10 cellular contexts compared by ENCODE assay signal in the genomic region with DNA sequence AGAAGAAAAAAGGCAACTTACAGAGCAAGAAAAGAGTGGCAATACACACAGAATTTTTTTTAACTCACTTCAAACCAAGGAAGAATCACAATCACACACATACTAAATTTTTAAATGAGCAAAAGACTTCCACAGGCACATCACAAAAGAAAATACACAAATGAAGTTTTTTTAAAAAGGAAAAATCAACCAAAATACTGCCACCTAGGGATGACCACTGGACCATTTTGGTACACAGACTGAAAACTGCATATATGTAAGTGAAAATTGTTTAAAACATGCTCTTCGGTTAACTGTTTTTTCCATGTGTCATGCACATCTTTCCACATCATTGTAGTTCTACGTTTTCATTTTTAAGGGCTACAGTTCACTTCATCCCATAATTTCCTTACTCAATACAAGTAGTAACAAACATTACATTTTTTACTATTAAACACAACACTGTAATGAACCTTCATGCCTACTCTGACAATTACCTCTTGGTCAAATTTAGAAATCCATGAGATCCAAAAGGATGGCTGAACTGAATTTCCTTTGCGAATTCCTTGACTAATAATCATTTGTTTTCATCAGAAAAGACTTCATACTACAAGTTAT.
DNase-seq lines count a peak whose midpoint lies in the region; ATAC-seq, FAIRE-seq and TF ChIP-seq lines count a peak whose summit lies in the region.
"Had no signal": no experiment of that assay in that cellular context is flagged by ENCODE, and none has a peak within 500 bp of the region (broad histone marks: within the 10 kb centered on the region; RNA-seq: fewer than 3 reads in every experiment).

No MANE protein-coding gene starts in this region.

- BruUV-seq in K562 (replicated peaks; lab: Mats Ljungman, UMichigan): no TSS peak

- H3K4me2 ChIP-seq in Karpas-422 (ENCODE audit: low read depth, low read length, poor library complexity, severe bottlenecking): peak overlapping the region; percentile 1
- no peak overlapping the region for H3K4me2 ChIP-seq in K562 (ENCODE audit: insufficient read depth, low read length)

- no peaks in the 10 kb centered on the region for H3K9me1 ChIP-seq in K562 (ENCODE audit: control insufficient read depth, insufficient read depth, low read length)

- H3K9me2 ChIP-seq in Karpas-422 (replicated peaks; ENCODE audit: insufficient read depth, low read length): no peaks in the 10 kb centered on the region

- 29% methylated on average over 3 of the region's 3 CpGs for WGBS in K562 (ENCODE audit: insufficient coverage, low coverage, missing lambda C conversion rate)

- peak overlapping the region in 4 of 6 donors; percentile 44 to 81 (median 56) for H3K27ac Mint-ChIP-seq in naive B cell

- H3K9me3 Mint-ChIP-seq in naive B cell: peaks cover 0 to 7% (median 4%) of the 10 kb centered on the region in 7 donors
- H3K9me3 Mint-ChIP-seq: IgD-negative memory B cell had no signal

- H3K4me3 ChIP-seq in Karpas-422 (ENCODE audit: low read length) (no peak overlapping the region), K562 (no peak overlapping the region)

- DNase-seq in D721Med (ENCODE audit: insufficient read length, low spot score): no peak
- DNase-seq in Karpas-422: peak; percentile 56
- peak in 1 of 4 experiments; percentile 10 for DNase-seq in K562 (ENCODE audit: extremely low read depth in 1 of 4, low spot score in 3 of 4)
- no peak for DNase-seq in naive B cell
- no peak for DNase-seq in NCI-H2227 (lab: John Stamatoyannopoulos, UW; ENCODE audit: unreplicated experiment)
- no peak for DNase-seq in activated CD4-positive, CD25-positive, alpha-beta regulatory T cell (lab: John Stamatoyannopoulos, UW)
- DNase-seq: stimulated activated naive CD4-positive, alpha-beta T cell treated with Interleukin-2 at 50 U/mL for 16 hours had no signal

- TF ChIP-seq CTCF in D721Med (IDR thresholded peaks at IDR 0.05; ENCODE audit: insufficient read depth, missing control alignments) (no peak), K562 (IDR thresholded peaks at IDR 0.05 in 2 of 3, conservative IDR thresholded peaks at IDR 0.05 in 1 of 3; ENCODE audit: insufficient read depth in 2 of 3, low read depth in 1 of 3, low read length in 3 of 3) (peak in 2 of 3 experiments; percentile 45 to 48; a peak in 4 of 6 replicates)

- H2AFZ ChIP-seq in Karpas-422 (ENCODE audit: low read length) (no peak overlapping the region), K562 (ENCODE audit: low read depth, low read length) (no peak overlapping the region)

- FAIRE-seq in D721Med (lab: Jason Lieb, UNC) (peak; percentile 58), K562 (lab: Jason Lieb, UNC) (peak; percentile 77)

- H3K9me3 ChIP-seq in Karpas-422 (ENCODE audit: low read length) (no peaks in the 10 kb centered on the region), K562 (replicated peaks; ENCODE audit: control insufficient read depth, insufficient read depth, low read depth, low read length) (no peaks in the 10 kb centered on the region)

- H3K79me2 ChIP-seq in Karpas-422 (ENCODE audit: low read length): peaks cover 93% of the 10 kb centered on the region
- peaks cover 32% of the 10 kb centered on the region; the same call in 2 of the 3 replicates for H3K79me2 ChIP-seq in K562 (ENCODE audit: control insufficient read depth, insufficient read depth, low read length)

- CTCF ChIA-PET in K562 (lab: Yijun Ruan, JAX; ENCODE audit: low intra/inter-chr PET ratio): no interaction called here

- intact Hi-C loops in K562 (cut with micrococcal nuclease): no loop called here

- H3K4me3 Mint-ChIP-seq in naive B cell: peak overlapping the region in 2 of 8 donors; percentile 32 to 33

- POLR2A ChIA-PET in K562 (lab: Yijun Ruan, JAX): no interaction called here

- H4K20me1 ChIP-seq in Karpas-422 (ENCODE audit: insufficient read depth, low read depth, low read length) (no peaks in the 10 kb centered on the region), K562 (replicated peaks; ENCODE audit: control insufficient read depth, insufficient read depth, low read length) (no peaks in the 10 kb centered on the region)

- peaks cover 20% of the 10 kb centered on the region for H3K4me1 ChIP-seq in Karpas-422 (ENCODE audit: low read length)
- H3K4me1 ChIP-seq in K562 (replicated peaks in 1 of 2; ENCODE audit: control insufficient read depth in 2 of 2, insufficient read depth in 2 of 2, low read length in 2 of 2): no peaks in the 10 kb centered on the region

- H3K36me3 ChIP-seq in Karpas-422 (ENCODE audit: insufficient read depth, low read length) (no peaks in the 10 kb centered on the region), K562 (ENCODE audit: control insufficient read depth, insufficient read depth, low read length) (no peaks in the 10 kb centered on the region)

- H3K9ac ChIP-seq in Karpas-422 (ENCODE audit: low read length) (no peak overlapping the region), K562 (ENCODE audit: insufficient read depth in 1 of 2, low read depth in 2 of 2, low read length in 2 of 2) (no peak overlapping the region)

- H3K27me3 Mint-ChIP-seq in naive B cell: no peaks in the 10 kb centered on the region
- H3K27me3 Mint-ChIP-seq: IgD-negative memory B cell had no signal

- H3K36me3 Mint-ChIP-seq in naive B cell: no peaks in the 10 kb centered on the region

- in situ Hi-C loops in K562 (cut with MboI): no loop called here

- ATAC-seq in K562 (no peak), naive B cell (ENCODE audit: low read depth in 2 of 2) (no peak), GM18502 (IDR thresholded peaks at IDR 0.05; ENCODE audit: poor library complexity, unreplicated experiment) (no peak), GM21367 (IDR thresholded peaks at IDR 0.05; ENCODE audit: unreplicated experiment) (no peak)

- no peak for TF ChIP-seq EP300 in K562 (IDR thresholded peaks at IDR 0.05; ENCODE audit: low read length)

- no peaks in the 10 kb centered on the region for H3K27me3 ChIP-seq in Karpas-422 (ENCODE audit: low read length)
- no peaks in the 10 kb centered on the region for H3K27me3 ChIP-seq in K562 (ENCODE audit: control insufficient read depth in 2 of 2, insufficient read depth in 2 of 2, low read length in 2 of 2)

- H3K27ac ChIP-seq in Karpas-422 (ENCODE audit: low read length): no peak overlapping the region
- H3K27ac ChIP-seq in K562 (ENCODE audit: extremely low read depth, low read depth, low read length): no peak overlapping the region

- H3K4me1 Mint-ChIP-seq in naive B cell: peaks cover 54 to 74% (median 67%) of the 10 kb centered on the region in 3 donors

- TF ChIP-seq RAD21 in K562 (CRISPR knock-in tag; conservative IDR thresholded peaks at IDR 0.05 in 1 of 2, IDR thresholded peaks at IDR 0.05 in 1 of 2): 0 out of 4 replicates have a peak, but pooled peaks of 1 of the 2 experiments have one; percentile 7

- no peak for TF ChIP-seq POLR2A in K562 (conservative IDR thresholded peaks at IDR 0.05)

TF ChIP-seq in K562, 482 proteins besides CTCF, POLR2A, EP300 and RAD21:
- TF ChIP-seq CTCFL (IDR thresholded peaks at IDR 0.05; ENCODE audit: borderline replicate concordance, insufficient read depth, low read depth, low read length, poor library complexity, severe bottlenecking) (peak; percentile 12), SIX5 (IDR thresholded peaks at IDR 0.05; ENCODE audit: borderline replicate concordance in 1 of 2, insufficient read depth in 1 of 2, low read depth in 1 of 2, low read length in 2 of 2) (no peak)
